ENCODE assay signal across 17 cellular contexts in the genomic region with DNA sequence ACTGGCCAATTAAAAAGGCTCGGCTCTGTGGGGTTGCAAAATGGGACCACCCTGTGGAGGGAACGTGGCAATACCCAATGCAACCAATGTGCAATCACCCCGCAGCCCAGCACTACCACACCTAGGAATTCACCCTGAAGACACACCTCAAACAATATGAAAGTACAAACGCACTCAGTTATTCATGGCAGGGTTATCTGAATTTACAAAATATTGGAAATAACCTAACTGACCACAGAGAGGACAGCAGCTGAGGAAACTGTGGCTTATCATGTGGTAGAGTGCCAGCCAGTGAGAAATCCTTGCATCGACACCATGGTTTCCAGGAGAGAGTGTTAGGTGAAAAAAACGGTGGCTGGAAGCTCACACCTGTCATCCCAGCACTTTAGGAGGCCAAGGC. TPM values are rescaled to one million over a fixed set of nuclear protein-coding genes. Genes with fewer than 3 reads are reported as not detected.
DNase-seq lines count a peak whose midpoint lies in the region; ATAC-seq and TF ChIP-seq lines count a peak whose summit lies in the region.
"Had no signal": no experiment of that assay in that cellular context is flagged by ENCODE, and none has a peak within 500 bp of the region (broad histone marks: within the 10 kb centered on the region; RNA-seq: fewer than 3 reads in every experiment).

No MANE protein-coding gene starts in this region.

- H3K9me3 ChIP-seq in heart right ventricle = peaks cover 0 to 8% (median 0%) of the 10 kb centered on the region in 11 donors
- no peaks in the 10 kb centered on the region for H3K9me3 ChIP-seq in RWPE2 (ENCODE audit: severe bottlenecking)
- H3K9me3 ChIP-seq: BE2C had no signal

- H3K27ac ChIP-seq in heart right ventricle (no peak overlapping the region), RWPE2 (ENCODE audit: poor library complexity, severe bottlenecking) (no peak overlapping the region)
- H3K27ac ChIP-seq: C4-2B, GM23248, HL-60 had no signal

- no peaks in the 10 kb centered on the region for H3K27me3 ChIP-seq in heart right ventricle
- no peaks in the 10 kb centered on the region for H3K27me3 ChIP-seq in RWPE2 (ENCODE audit: insufficient read depth, poor library complexity, severe bottlenecking)
- H3K27me3 ChIP-seq: BE2C had no signal

- H3K27me3 Mint-ChIP-seq in natural killer cell (ENCODE audit: low read depth in 2 of 2) = no peaks in the 10 kb centered on the region

- H3K4me1 Mint-ChIP-seq in natural killer cell = peaks cover 6 to 24% of the 10 kb centered on the region in 2 donors

- H3K4me3 Mint-ChIP-seq in natural killer cell = no peak overlapping the region
- H3K4me3 Mint-ChIP-seq: CD8-positive, alpha-beta T cell had no signal

- DNase-seq in cardiac septum (ENCODE audit: low spot score) (peak; percentile 22), heart right ventricle (no peak), RWPE2 (ENCODE audit: low spot score) (peak; percentile 42), natural killer cell (no peak), GM03348 (ENCODE audit: low spot score) (no peak), NCI-H510A (lab: John Stamatoyannopoulos, UW) (no peak)
- DNase-seq: BE2C; CD8-positive, alpha-beta T cell; COR-L47; DMS153; DMS79 treated with DMSO at 0.1 percent for 48 hours; EL; GM23248 had no signal

- intact Hi-C loops in cardiac septum (cut with DNase I) = no loop called here
- intact Hi-C loops in heart right ventricle (cut with DNase I) = no loop called here
- intact Hi-C loops in natural killer cell (cut with micrococcal nuclease) = no loop called here

- peaks cover 6% of the 10 kb centered on the region for H3K36me3 Mint-ChIP-seq in natural killer cell

- H3K4me3 ChIP-seq in heart right ventricle (no peak overlapping the region), RWPE2 (ENCODE audit: severe bottlenecking) (no peak overlapping the region)
- H3K4me3 ChIP-seq: GM23248 had no signal

- no peak overlapping the region for H3K27ac Mint-ChIP-seq in natural killer cell
- H3K27ac Mint-ChIP-seq: CD8-positive, alpha-beta T cell had no signal

- TF ChIP-seq CTCF in heart right ventricle (IDR thresholded peaks at IDR 0.05) = no peak
- no peak for TF ChIP-seq CTCF in RWPE2 (IDR thresholded peaks at IDR 0.05; ENCODE audit: poor library complexity, severe bottlenecking)
- no peak for TF ChIP-seq CTCF in natural killer cell (IDR thresholded peaks at IDR 0.05)

- H3K36me3 ChIP-seq in heart right ventricle (peaks cover 0 to 73% (median 21%) of the 10 kb centered on the region in 9 donors), RWPE2 (ENCODE audit: low read depth) (peaks cover 17% of the 10 kb centered on the region)

- ATAC-seq in heart right ventricle = no peak
- ATAC-seq in RWPE2 (ENCODE audit: low read depth) = no peak
- peak; percentile 52 to 72 (median 58) for ATAC-seq in natural killer cell
- no peak for ATAC-seq in GM21576 (IDR thresholded peaks at IDR 0.05; ENCODE audit: unreplicated experiment)
- ATAC-seq: CD8-positive, alpha-beta T cell; HCT116 had no signal

- WGBS in heart right ventricle, 2 donors = 92 to 95% methylated on average over 6 of the region's 6 CpGs

- H3K4me1 ChIP-seq in heart right ventricle (peaks cover 0 to 8% (median 0%) of the 10 kb centered on the region in 9 donors), RWPE2 (ENCODE audit: insufficient read depth, poor library complexity, severe bottlenecking) (no peaks in the 10 kb centered on the region)

- peaks cover under 1 to 2% of the 10 kb centered on the region in 2 donors for H3K9me3 Mint-ChIP-seq in natural killer cell

RNA-seq across cellular contexts. Expression of a gene that starts 18.7 kb away (rescaled TPM):
- total RNA-seq in cardiac septum (14.3 TPM), heart right ventricle (10 to 100 TPM in 9 of 10 donors, 1 to 10 TPM in 1; 9.6 to 19.8 (median 16.0) TPM), natural killer cell (10 to 100 TPM; 17.2 to 22.7 (median 19.2) TPM)
- polyA plus RNA-seq in heart right ventricle = 10 to 100 TPM in 1 of 2 donors, 1 to 10 TPM in 1; 9.7 to 10.4 TPM

RNA-seq across cellular contexts. Expression of a gene that starts 18.9 kb away (rescaled TPM):
- total RNA-seq in cardiac septum (32.9 TPM), heart right ventricle (10 to 100 TPM; 13.0 to 32.5 (median 19.2) TPM), natural killer cell (10 to 100 TPM; 45.1 to 69.8 (median 48.5) TPM)
- 10 to 100 TPM; 11.0 to 90.0 TPM for polyA plus RNA-seq in heart right ventricle

RNA-seq across cellular contexts. Expression of a gene that starts 45.9 kb away (rescaled TPM):
- 6.2 TPM for total RNA-seq in cardiac septum
- 1 to 10 TPM; 3.5 to 5.9 (median 4.4) TPM for total RNA-seq in heart right ventricle
- 1 to 10 TPM; 2.6 to 3.2 TPM for polyA plus RNA-seq in heart right ventricle
- total RNA-seq in natural killer cell = 10 to 100 TPM; 21.1 to 24.5 (median 22.7) TPM

Comparison
In these comparisons a context has a peak if more than half of its experiments do, and no peak if none do; other contexts are left out.
1. DNase-seq: peak in cardiac septum (single experiment) and RWPE2 (single experiment); none in heart right ventricle (0 of 2), natural killer cell (single experiment), GM03348 (single experiment) and NCI-H510A (single experiment).
2. ATAC-seq: peak in natural killer cell (3 of 3); none in heart right ventricle (0 of 8), RWPE2 (single experiment) and GM21576 (single experiment).